ENCODE assay signal across 10 cellular contexts in the genomic region with DNA sequence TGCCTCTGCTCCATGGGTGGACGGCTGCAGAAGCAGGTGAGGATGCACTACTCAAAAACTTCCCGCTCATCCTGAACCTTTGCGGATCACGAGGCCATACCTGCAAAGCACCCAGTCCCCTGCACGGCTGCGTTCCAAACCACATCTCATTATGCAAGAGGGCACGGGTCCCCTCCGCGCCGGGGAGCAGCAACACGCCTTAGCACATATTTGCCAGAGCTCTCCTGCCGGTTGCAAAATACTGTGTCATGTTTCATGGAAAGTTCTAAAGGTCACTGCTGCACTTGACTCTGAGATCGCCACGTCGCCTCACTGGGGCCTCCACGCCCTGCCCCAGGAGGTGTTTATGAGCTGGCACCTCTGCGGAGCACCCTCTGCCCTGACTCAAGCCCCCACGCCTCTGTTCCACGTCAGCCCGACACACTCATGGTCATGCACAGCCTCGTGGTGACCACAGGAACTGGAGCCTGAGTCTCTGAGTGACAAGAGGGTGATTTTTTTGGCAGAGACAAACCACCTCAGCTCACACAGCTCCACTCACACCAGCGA.
A peak's percentile ranks its signal among the peaks of the same experiment; 100 is the strongest.
DNase-seq lines count a peak whose midpoint lies in the region; ATAC-seq lines count a peak whose summit lies in the region.
"Had no signal": no experiment of that assay in that cellular context is flagged by ENCODE, and none has a peak within 500 bp of the region (broad histone marks: within the 10 kb centered on the region; RNA-seq: fewer than 3 reads in every experiment).

No MANE protein-coding gene starts in this region.

- intact Hi-C loops in posterior vena cava (cut with DNase I), result no loop called here

- H3K4me1 ChIP-seq in NT2/D1 (ENCODE audit: insufficient read depth, insufficient read length), result peaks cover 9% of the 10 kb centered on the region
- H3K4me1 ChIP-seq: parathyroid adenoma had no signal

- no peaks in the 10 kb centered on the region for H3K36me3 ChIP-seq in NT2/D1 (ENCODE audit: insufficient read depth, insufficient read length, low read length)

- DNase-seq in DMS153 (lab: John Stamatoyannopoulos, UW) (peak; percentile 18), DMS153 treated with DMSO at 0.1 percent for 48 hours (lab: John Stamatoyannopoulos, UW; ENCODE audit: unreplicated experiment) (no peak), NT2/D1 (ENCODE audit: low read depth, low spot score) (no peak), epithelial cell of prostate (ENCODE audit: low read depth, low spot score) (peak; percentile 48), posterior vena cava (ENCODE audit: low spot score) (peak; percentile 89), DMS114 treated with DMSO at 0.1 percent for 48 hours (lab: John Stamatoyannopoulos, UW; ENCODE audit: unreplicated experiment) (no peak)

- ATAC-seq in GM19455 (IDR thresholded peaks at IDR 0.05; ENCODE audit: unreplicated experiment) (no peak), HG03139 (IDR thresholded peaks at IDR 0.05; ENCODE audit: unreplicated experiment) (no peak)

- H3K4me3 ChIP-seq in NT2/D1 (ENCODE audit: insufficient read length, low read depth), result no peak overlapping the region

- H3K27me3 ChIP-seq in NT2/D1 (ENCODE audit: insufficient read depth, insufficient read length), result no peaks in the 10 kb centered on the region

- H3K27ac ChIP-seq in epithelial cell of prostate, result no peak overlapping the region
- H3K27ac ChIP-seq: 22Rv1, parathyroid adenoma had no signal

- H3K9ac ChIP-seq in NT2/D1 (ENCODE audit: insufficient read length, low read depth), result peak overlapping the region; percentile 50
- H3K9ac ChIP-seq: parathyroid adenoma had no signal

- no peaks in the 10 kb centered on the region for H3K9me3 ChIP-seq in NT2/D1 (ENCODE audit: insufficient read depth, low read length)

Comparison
In these comparisons a context has a peak if more than half of its experiments do, and no peak if none do; other contexts are left out.
1. DNase-seq: peak in DMS153 (single experiment), epithelial cell of prostate (single experiment) and posterior vena cava (single experiment); none in DMS153 treated with DMSO at 0.1 percent for 48 hours (single experiment), NT2/D1 (single experiment) and DMS114 treated with DMSO at 0.1 percent for 48 hours (single experiment).